2 cellular contexts compared by ENCODE assay signal in the genomic region with DNA sequence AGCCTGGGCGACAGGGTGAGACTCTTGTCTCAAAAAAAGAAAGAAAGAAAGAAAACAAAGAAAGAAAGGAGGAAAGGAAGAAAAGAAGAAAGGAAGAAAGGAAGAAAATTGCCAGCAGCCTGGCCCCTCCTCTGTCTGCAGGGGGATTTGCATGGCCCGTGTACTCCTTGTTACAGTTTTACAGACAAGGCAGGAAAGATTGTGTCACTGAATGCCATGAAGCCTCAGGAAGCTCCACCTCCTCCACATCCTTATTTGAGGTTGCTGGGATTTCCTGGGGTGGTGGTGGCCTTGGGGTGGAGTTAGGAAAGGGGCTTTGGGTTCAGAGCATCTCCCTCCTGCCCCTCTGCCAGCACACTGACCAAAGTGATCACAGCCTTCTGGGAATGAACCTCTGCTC.
TF ChIP-seq lines count a peak whose summit lies in the region.

No MANE protein-coding gene starts in this region.

TF ChIP-seq in K562, 482 proteins besides CTCF, POLR2A, EP300 and RAD21:
- TF ChIP-seq ZC3H11A (IDR thresholded peaks at IDR 0.05; ENCODE audit: low read depth, low read length) (no peak), MAZ (CRISPR knock-in tag; conservative IDR thresholded peaks at IDR 0.05 in 1 of 2, IDR thresholded peaks at IDR 0.05 in 1 of 2) (no peak), HDGF (IDR thresholded peaks at IDR 0.05) (no peak), NCOR1 (IDR thresholded peaks at IDR 0.05) (no peak), NONO (IDR thresholded peaks at IDR 0.05; ENCODE audit: low read depth in 2 of 2, low read length in 1 of 2) (no peak), SREBF1 (IDR thresholded peaks at IDR 0.05; ENCODE audit: borderline replicate concordance, low read depth, low read length) (no peak), SP2 (IDR thresholded peaks at IDR 0.05; ENCODE audit: extremely low read depth, low read depth, low read length, poor library complexity, severe bottlenecking) (no peak), KAT8 (IDR thresholded peaks at IDR 0.05; ENCODE audit: low read depth) (no peak), SUPT5H (IDR thresholded peaks at IDR 0.05) (no peak), ZFX (CRISPR knock-in tag; IDR thresholded peaks at IDR 0.05) (no peak), MAFK (IDR thresholded peaks at IDR 0.05; ENCODE audit: low read length) (no peak), ATF1 (CRISPR knock-in tag; IDR thresholded peaks at IDR 0.05) (no peak), ATF1 (tag; IDR thresholded peaks at IDR 0.05) (no peak), SAP30 (IDR thresholded peaks at IDR 0.05; ENCODE audit: borderline replicate concordance, insufficient read depth, low read depth, low read length, poor library complexity, severe bottlenecking) (no peak), HNRNPH1 (optimal IDR thresholded peaks at IDR 0.05; ENCODE audit: low read depth, low read length) (no peak), PPARD (CRISPR knock-in tag; IDR thresholded peaks at IDR 0.05) (no peak)
- TF ChIP-seq, protein P1, sequence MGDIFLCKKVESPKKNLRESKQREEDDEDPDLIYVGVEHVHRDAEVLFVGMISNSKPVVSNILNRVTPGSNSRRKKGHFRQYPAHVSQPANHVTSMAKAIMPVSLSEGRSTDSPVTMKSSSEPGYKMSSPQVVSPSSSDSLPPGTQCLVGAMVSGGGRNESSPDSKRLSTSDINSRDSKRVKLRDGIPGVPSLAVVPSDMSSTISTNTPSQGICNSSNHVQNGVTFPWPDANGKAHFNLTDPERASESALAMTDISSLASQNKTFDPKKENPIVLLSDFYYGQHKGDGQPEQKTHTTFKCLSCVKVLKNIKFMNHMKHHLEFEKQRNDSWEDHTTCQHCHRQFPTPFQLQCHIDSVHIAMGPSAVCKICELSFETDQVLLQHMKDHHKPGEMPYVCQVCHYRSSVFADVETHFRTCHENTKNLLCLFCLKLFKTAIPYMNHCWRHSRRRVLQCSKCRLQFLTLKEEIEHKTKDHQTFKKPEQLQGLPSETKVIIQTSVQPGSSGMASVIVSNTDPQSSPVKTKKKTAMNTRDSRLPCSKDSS (IDR thresholded peaks at IDR 0.05; ENCODE audit: low read depth, partially characterized antibody): no peak
- TF ChIP-seq, protein P2, sequence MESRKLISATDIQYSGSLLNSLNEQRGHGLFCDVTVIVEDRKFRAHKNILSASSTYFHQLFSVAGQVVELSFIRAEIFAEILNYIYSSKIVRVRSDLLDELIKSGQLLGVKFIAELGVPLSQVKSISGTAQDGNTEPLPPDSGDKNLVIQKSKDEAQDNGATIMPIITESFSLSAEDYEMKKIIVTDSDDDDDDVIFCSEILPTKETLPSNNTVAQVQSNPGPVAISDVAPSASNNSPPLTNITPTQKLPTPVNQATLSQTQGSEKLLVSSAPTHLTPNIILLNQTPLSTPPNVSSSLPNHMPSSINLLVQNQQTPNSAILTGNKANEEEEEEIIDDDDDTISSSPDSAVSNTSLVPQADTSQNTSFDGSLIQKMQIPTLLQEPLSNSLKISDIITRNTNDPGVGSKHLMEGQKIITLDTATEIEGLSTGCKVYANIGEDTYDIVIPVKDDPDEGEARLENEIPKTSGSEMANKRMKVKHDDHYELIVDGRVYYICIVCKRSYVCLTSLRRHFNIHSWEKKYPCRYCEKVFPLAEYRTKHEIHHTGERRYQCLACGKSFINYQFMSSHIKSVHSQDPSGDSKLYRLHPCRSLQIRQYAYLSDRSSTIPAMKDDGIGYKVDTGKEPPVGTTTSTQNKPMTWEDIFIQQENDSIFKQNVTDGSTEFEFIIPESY (CRISPR knock-in tag; IDR thresholded peaks at IDR 0.05): no peak
- TF ChIP-seq, protein P3, sequence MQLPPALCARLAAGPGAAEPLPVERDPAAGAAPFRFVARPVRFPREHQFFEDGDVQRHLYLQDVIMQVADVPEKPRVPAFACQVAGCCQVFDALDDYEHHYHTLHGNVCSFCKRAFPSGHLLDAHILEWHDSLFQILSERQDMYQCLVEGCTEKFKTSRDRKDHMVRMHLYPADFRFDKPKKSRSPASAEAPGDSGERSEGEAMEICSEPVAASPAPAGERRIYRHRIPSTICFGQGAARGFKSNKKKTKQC (CRISPR knock-in tag; IDR thresholded peaks at IDR 0.05): no peak
- TF ChIP-seq, protein P4, sequence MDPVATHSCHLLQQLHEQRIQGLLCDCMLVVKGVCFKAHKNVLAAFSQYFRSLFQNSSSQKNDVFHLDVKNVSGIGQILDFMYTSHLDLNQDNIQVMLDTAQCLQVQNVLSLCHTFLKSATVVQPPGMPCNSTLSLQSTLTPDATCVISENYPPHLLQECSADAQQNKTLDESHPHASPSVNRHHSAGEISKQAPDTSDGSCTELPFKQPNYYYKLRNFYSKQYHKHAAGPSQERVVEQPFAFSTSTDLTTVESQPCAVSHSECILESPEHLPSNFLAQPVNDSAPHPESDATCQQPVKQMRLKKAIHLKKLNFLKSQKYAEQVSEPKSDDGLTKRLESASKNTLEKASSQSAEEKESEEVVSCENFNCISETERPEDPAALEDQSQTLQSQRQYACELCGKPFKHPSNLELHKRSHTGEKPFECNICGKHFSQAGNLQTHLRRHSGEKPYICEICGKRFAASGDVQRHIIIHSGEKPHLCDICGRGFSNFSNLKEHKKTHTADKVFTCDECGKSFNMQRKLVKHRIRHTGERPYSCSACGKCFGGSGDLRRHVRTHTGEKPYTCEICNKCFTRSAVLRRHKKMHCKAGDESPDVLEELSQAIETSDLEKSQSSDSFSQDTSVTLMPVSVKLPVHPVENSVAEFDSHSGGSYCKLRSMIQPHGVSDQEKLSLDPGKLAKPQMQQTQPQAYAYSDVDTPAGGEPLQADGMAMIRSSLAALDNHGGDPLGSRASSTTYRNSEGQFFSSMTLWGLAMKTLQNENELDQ (CRISPR knock-in tag; IDR thresholded peaks at IDR 0.05; ENCODE audit: borderline replicate concordance): no peak
- TF ChIP-seq, protein P5, sequence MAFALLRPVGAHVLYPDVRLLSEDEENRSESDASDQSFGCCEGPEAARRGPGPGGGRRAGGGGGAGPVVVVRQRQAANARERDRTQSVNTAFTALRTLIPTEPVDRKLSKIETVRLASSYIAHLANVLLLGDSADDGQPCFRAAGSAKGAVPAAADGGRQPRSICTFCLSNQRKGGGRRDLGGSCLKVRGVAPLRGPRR (CRISPR knock-in tag; IDR thresholded peaks at IDR 0.05): no peak

TF ChIP-seq in HepG2, 621 proteins besides CTCF, POLR2A, EP300 and RAD21:
- TF ChIP-seq RXRB (CRISPR knock-in tag; IDR thresholded peaks at IDR 0.05; ENCODE audit: borderline replicate concordance) (no peak), FOXA3 (CRISPR knock-in tag; IDR thresholded peaks at IDR 0.05) (0 out of 2 replicates have a peak, but pooled peaks have one; percentile 9), FOXA1 (IDR thresholded peaks at IDR 0.05) (no peak), FOXA1 (CRISPR knock-in tag; IDR thresholded peaks at IDR 0.05) (0 out of 2 replicates have a peak, but pooled peaks have one; percentile 29)
TF ChIP-seq in HepG2: peak in this region for 2.
